8 cellular contexts compared by ENCODE assay signal in the genomic region with DNA sequence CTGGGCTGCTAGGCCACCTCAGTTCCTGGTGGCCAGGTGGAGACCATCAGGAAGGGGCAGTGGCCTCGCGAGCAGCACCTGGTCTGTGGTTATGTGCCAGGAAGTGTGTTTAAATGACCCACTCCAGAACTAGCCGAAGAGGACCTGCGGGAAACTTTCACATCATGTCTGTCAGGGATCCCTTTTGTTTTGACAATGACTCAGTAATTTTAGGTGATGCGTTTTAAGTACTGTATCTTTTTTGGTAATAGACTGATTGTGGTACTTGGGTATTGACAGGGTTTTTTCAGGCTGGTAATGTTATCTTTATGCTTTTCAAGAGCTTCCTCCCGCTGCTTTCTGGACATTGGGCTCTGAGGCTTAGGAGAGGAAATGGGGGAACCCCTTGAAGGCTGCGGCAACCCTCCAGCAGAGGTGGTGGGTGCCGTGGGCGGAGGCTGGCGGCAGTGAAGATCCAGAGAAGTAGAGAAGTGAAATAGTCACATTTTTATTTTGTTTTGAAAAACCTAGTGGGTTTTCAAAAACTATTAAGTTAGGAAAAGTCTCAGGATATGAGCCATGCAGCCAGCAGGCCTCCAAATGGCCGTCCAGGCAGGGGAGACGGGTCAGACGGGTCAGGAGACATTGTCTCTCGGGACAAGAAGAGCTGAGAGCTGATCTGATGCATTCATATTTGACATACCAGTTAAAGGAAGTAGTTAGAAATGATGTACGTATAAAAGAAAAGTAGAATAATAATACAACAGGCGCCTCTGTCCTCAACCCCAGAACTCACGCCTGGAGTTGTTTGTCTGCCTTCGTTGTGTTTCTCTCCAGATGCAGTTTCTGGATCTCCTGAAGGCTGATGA. TPM values are rescaled to one million over a fixed set of nuclear protein-coding genes. Genes with fewer than 3 reads are reported as not detected.
DNase-seq lines count a peak whose midpoint lies in the region; ATAC-seq and TF ChIP-seq lines count a peak whose summit lies in the region.

No MANE protein-coding gene starts in this region.

- H3K9me3 ChIP-seq in OCI-LY3 (ENCODE audit: insufficient read depth, low read length), result no peaks in the 10 kb centered on the region
- peaks cover 8% of the 10 kb centered on the region; the same call in 1 of the 2 replicates for H3K9me3 ChIP-seq in Karpas-422 (ENCODE audit: low read length)

- H3K27ac ChIP-seq in OCI-LY3 (ENCODE audit: low read length), result 0 out of 2 replicates have a peak overlapping the region, but pooled peaks have one; percentile 18
- no peak overlapping the region for H3K27ac ChIP-seq in Karpas-422 (ENCODE audit: low read length)

- no peak overlapping the region for H3K9ac ChIP-seq in OCI-LY3 (ENCODE audit: low read length)
- H3K9ac ChIP-seq in Karpas-422 (ENCODE audit: low read length), result no peak overlapping the region

- ATAC-seq in GM18498 (IDR thresholded peaks at IDR 0.05; ENCODE audit: unreplicated experiment) (peak; percentile 88), GM21825 (IDR thresholded peaks at IDR 0.05; ENCODE audit: unreplicated experiment) (peak; percentile 86)

- peak overlapping the region; percentile 48 for H3K4me2 ChIP-seq in OCI-LY3 (ENCODE audit: low read length)
- H3K4me2 ChIP-seq in Karpas-422 (ENCODE audit: low read depth, low read length, poor library complexity, severe bottlenecking), result no peak overlapping the region

- no peaks in the 10 kb centered on the region for H3K9me2 ChIP-seq in Karpas-422 (replicated peaks; ENCODE audit: insufficient read depth, low read length)

- 0 out of 2 replicates have a peak overlapping the region, but pooled peaks have one; percentile 13 for H3K4me3 ChIP-seq in OCI-LY3 (ENCODE audit: low read length)
- no peak overlapping the region for H3K4me3 ChIP-seq in Karpas-422 (ENCODE audit: low read length)

- peaks cover 99% of the 10 kb centered on the region for H3K79me2 ChIP-seq in OCI-LY3 (ENCODE audit: low read length)
- peaks cover 100% of the 10 kb centered on the region for H3K79me2 ChIP-seq in Karpas-422 (ENCODE audit: low read length)

- H2AFZ ChIP-seq in OCI-LY3 (ENCODE audit: low read depth, low read length) (no peak overlapping the region), Karpas-422 (ENCODE audit: low read length) (no peak overlapping the region)

- H4K20me1 ChIP-seq in OCI-LY3 (ENCODE audit: insufficient read depth, low read length), result peaks cover 67% of the 10 kb centered on the region
- H4K20me1 ChIP-seq in Karpas-422 (ENCODE audit: insufficient read depth, low read depth, low read length), result peaks cover 12% of the 10 kb centered on the region; the same call in 1 of the 2 replicates

- H3K4me1 ChIP-seq in OCI-LY3 (ENCODE audit: low read length), result peaks cover 12% of the 10 kb centered on the region
- H3K4me1 ChIP-seq in Karpas-422 (ENCODE audit: low read length), result no peaks in the 10 kb centered on the region

- TF ChIP-seq CTCF in OCI-LY3 (IDR thresholded peaks at IDR 0.05; ENCODE audit: low read depth, low read length), result no peak

- H3K27me3 ChIP-seq in OCI-LY3 (ENCODE audit: low read depth, low read length), result no peaks in the 10 kb centered on the region
- no peaks in the 10 kb centered on the region for H3K27me3 ChIP-seq in Karpas-422 (ENCODE audit: low read length)

- DNase-seq in dermis blood vessel endothelial cell, result peak; percentile 57
- DNase-seq in stimulated activated CD4-positive, alpha-beta T cell treated with anti-CD3 and anti-CD28 coated beads, TNF-alpha, amount 100 ng/mL, for 48 hours (ENCODE audit: low read depth in 3 of 3), result peak; percentile 29 to 41 (median 31)
- DNase-seq in Karpas-422, result no peak
- DNase-seq in DMS79 treated with DMSO at 0.1 percent for 48 hours (lab: John Stamatoyannopoulos, UW), result no peak
- DNase-seq in OCI-M2 (lab: John Stamatoyannopoulos, UW; ENCODE audit: unreplicated experiment), result no peak

- H3K36me3 ChIP-seq in OCI-LY3 (replicated peaks; ENCODE audit: low read depth, low read length) (peaks cover 6% of the 10 kb centered on the region), Karpas-422 (ENCODE audit: insufficient read depth, low read length) (no peaks in the 10 kb centered on the region; the same call in 1 of the 2 replicates)

RNA-seq across cellular contexts. Expression of gene PPP2R2D, which starts 27.7 kb away (rescaled TPM):
- total RNA-seq in dermis blood vessel endothelial cell, result 27.9 and 39.6 TPM in 2 replicates
- 30.7 and 32.9 TPM in 2 replicates for total RNA-seq in Karpas-422 (2014; rRNA removed; shearing (Covaris generic); ENCODE audit: low replicate concordance)

RNA-seq across cellular contexts. Expression of gene BNIP3, which starts 53.3 kb away (rescaled TPM):
- total RNA-seq in dermis blood vessel endothelial cell, result 92.8 and 95.6 TPM in 2 replicates
- not detected in 2 replicates for total RNA-seq in Karpas-422 (2014; rRNA removed; shearing (Covaris generic); ENCODE audit: low replicate concordance)

Comparison
In these comparisons a context has a peak if more than half of its experiments do, and no peak if none do; other contexts are left out.
1. DNase-seq: peak in dermis blood vessel endothelial cell (single experiment) and stimulated activated CD4-positive, alpha-beta T cell treated with anti-CD3 and anti-CD28 coated beads, TNF-alpha, amount 100 ng/mL, for 48 hours (3 of 3); none in Karpas-422 (single experiment), DMS79 treated with DMSO at 0.1 percent for 48 hours (single experiment) and OCI-M2 (single experiment).
2. RNA of gene BNIP3, which starts 53.3 kb away (total RNA-seq): 92.8 to 95.6 TPM in dermis blood vessel endothelial cell; not detected in Karpas-422; every median in the first group is over 10 times any median in the second.